ENCODE assay signal across 22 cellular contexts in genomic region chr12:67453181-67453580, GRCh38.
"Had no signal": no experiment of that assay in that cellular context is flagged by ENCODE, and none has a peak within 500 bp of the region (broad histone marks: within the 10 kb centered on the region; RNA-seq: fewer than 3 reads in every experiment).

No MANE protein-coding gene starts in this region.

- DNase-seq: activated CD4-positive, alpha-beta memory T cell treated with anti-CD3 and anti-CD28 coated beads, Interleukin-2, amount 10 ng/mL, durations not matched to agents 7 days and 5 days; activated CD4-positive, alpha-beta T cell treated with anti-CD3 and anti-CD28 coated beads for 36 hours; activated CD4-positive, alpha-beta T cell treated with anti-CD3 and anti-CD28 coated beads, Interleukin-2, amount 50 U/mL, for 1 hour; activated gamma-delta T cell treated with Interleukin-2 at 50 U/mL for 16 hours; activated naive CD4-positive, alpha-beta T cell treated with anti-CD3 and anti-CD28 coated beads, Interleukin-2, amount 50 U/mL, for 16 hours; activated T-cell treated with anti-CD3 and anti-CD28 coated beads for 4 hours; cerebellar nuclear complex; NCI-H1092; NCI-H1417; NCI-H1930; NCI-H2171; NCI-H2227 treated with DMSO at 0.1 percent for 48 hours; NCI-H526; NCI-H82; OCI-M1; T-cell; T-helper 2 cell; T1000 had no signal

- H3K27me3 Mint-ChIP-seq: T-cell had no signal

- H3K4me3 Mint-ChIP-seq: activated CD4-positive, alpha-beta memory T cell treated with anti-CD3 and anti-CD28 coated beads, Interleukin-2, amount 10 ng/mL, durations not matched to agents 7 days and 5 days; activated CD4-positive, alpha-beta T cell treated with anti-CD3 and anti-CD28 coated beads for 36 hours; T-cell had no signal

- H3K36me3 Mint-ChIP-seq: T-cell had no signal

- ATAC-seq: K562, Panc1, Right ventricle myocardium inferior had no signal

- H3K27ac Mint-ChIP-seq: activated CD4-positive, alpha-beta memory T cell treated with anti-CD3 and anti-CD28 coated beads, Interleukin-2, amount 10 ng/mL, durations not matched to agents 7 days and 5 days; activated CD4-positive, alpha-beta T cell treated with anti-CD3 and anti-CD28 coated beads for 36 hours; activated T-helper 2 cell treated with anti-CD3 and anti-CD28 coated beads, Interferon-gamma antibody, Interleukin-2, Interleukin-4, amounts not matched to agents 10 μg/mL and 5 μg/mL and 100 μg/mL, durations not matched to agents 14 hours and 24 hours and 36 hours had no signal
